Comparison of ENCODE assay signal across 10 cellular contexts in genomic region chr11:95512682-95513081, GRCh38.
DNase-seq lines count a peak whose midpoint lies in the region; ATAC-seq and TF ChIP-seq lines count a peak whose summit lies in the region.
"Had no signal": no experiment of that assay in that cellular context is flagged by ENCODE, and none has a peak within 500 bp of the region (broad histone marks: within the 10 kb centered on the region; RNA-seq: fewer than 3 reads in every experiment).

No MANE protein-coding gene starts in this region.

- H3K27ac ChIP-seq in mammary epithelial cell (ENCODE audit: insufficient read depth, low read depth, low read length): peak overlapping the region; percentile 91
- no peak overlapping the region for H3K27ac ChIP-seq in WERI-Rb-1

- H3K9me3 ChIP-seq in mammary epithelial cell (replicated peaks; ENCODE audit: insufficient read depth, low read length) (no peaks in the 10 kb centered on the region), WERI-Rb-1 (ENCODE audit: severe bottlenecking) (no peaks in the 10 kb centered on the region)

- peak overlapping the region; percentile 54 for H3K9ac ChIP-seq in mammary epithelial cell (ENCODE audit: insufficient read depth, low read length)

- TF ChIP-seq CTCF in mammary epithelial cell (conservative IDR thresholded peaks at IDR 0.05 in 1 of 2, IDR thresholded peaks at IDR 0.05 in 1 of 2; ENCODE audit: extremely low read depth in 1 of 2, insufficient read depth in 1 of 2, low read depth in 1 of 2, low read length in 2 of 2) (no peak), WERI-Rb-1 (IDR thresholded peaks at IDR 0.05; ENCODE audit: low read depth, low read length) (no peak)

- H3K27me3 ChIP-seq in mammary epithelial cell (ENCODE audit: insufficient read depth, low read length): no peaks in the 10 kb centered on the region
- no peaks in the 10 kb centered on the region for H3K27me3 ChIP-seq in WERI-Rb-1 (ENCODE audit: insufficient read depth, low read depth, severe bottlenecking)

- in situ Hi-C loops in mammary epithelial cell (cut with MboI; ENCODE audit: low sequenced_read_pairs in 2 of 2): loop anchor here in 1 of 2 donors (10.0 kb wide), 1 partner anchor 288 kb away; no protein-coding TSS in a partner anchor

- H3K79me2 ChIP-seq in mammary epithelial cell (ENCODE audit: insufficient read depth, low read length): no peaks in the 10 kb centered on the region

- H4K20me1 ChIP-seq in mammary epithelial cell (ENCODE audit: insufficient read depth, low read length): no peaks in the 10 kb centered on the region

- peak; percentile 31 for ATAC-seq in left colon

- H3K4me3 ChIP-seq in mammary epithelial cell (replicated peaks in 1 of 3; ENCODE audit: insufficient read depth in 1 of 3, low read depth in 2 of 3, low read length in 3 of 3): no peak overlapping the region
- no peak overlapping the region for H3K4me3 ChIP-seq in WERI-Rb-1 (ENCODE audit: low read depth, low read length)

- H3K4me1 ChIP-seq in mammary epithelial cell (ENCODE audit: insufficient read depth, low read length): peaks cover 59% of the 10 kb centered on the region

- H3K4me2 ChIP-seq in mammary epithelial cell (ENCODE audit: insufficient read depth, low read depth, low read length): peak overlapping the region; percentile 62

- H2AFZ ChIP-seq in mammary epithelial cell (ENCODE audit: low read depth, low read length): peak overlapping the region; percentile 32

- CTCF ChIA-PET in mammary epithelial cell (lab: Charles Lee; ENCODE audit: low non-redundant PET): no interaction called here

- dilution Hi-C loops in mammary epithelial cell (cut with HindIII; ENCODE audit: low sequenced_read_pairs): no loop called here

- H3K36me3 ChIP-seq in mammary epithelial cell (ENCODE audit: insufficient read depth, low read length): no peaks in the 10 kb centered on the region
- H3K36me3 ChIP-seq in WERI-Rb-1: no peaks in the 10 kb centered on the region

- DNase-seq in HCEC 1CT: peak; percentile 94
- DNase-seq in mammary epithelial cell: peak; percentile 80
- DNase-seq in left colon: peak; percentile 10 to 42
- peak; percentile 92 for DNase-seq in stromal cell of bone marrow (ENCODE audit: low read depth)
- DNase-seq in activated effector memory CD4-positive, alpha-beta T cell treated with anti-CD3 and anti-CD28 coated beads, Interleukin-2, amount 50 U/mL, for 16 hours: no peak
- DNase-seq in DMS 273 treated with DMSO at 0.1 percent for 48 hours (lab: John Stamatoyannopoulos, UW): no peak
- DNase-seq in WERI-Rb-1: no peak
- no peak for DNase-seq in T-helper 2 cell
- DNase-seq: NCI-H2081; stimulated activated CD4-positive, alpha-beta T cell treated with anti-CD3 and anti-CD28 coated beads, Interleukin-12 subunit alpha, Interleukin-12 subunit beta, amount 100 ng/mL, for 4 hours had no signal

- no TSS peak for BruUV-seq in mammary epithelial cell (replicated peaks; lab: Mats Ljungman, UMichigan)

- WGBS in mammary epithelial cell (ENCODE audit: low coverage, missing lambda C conversion rate): 4% methylated on average over 4 of the region's 4 CpGs

- intact Hi-C loops in mammary epithelial cell (cut with micrococcal nuclease) (loop anchor here (1.0 to 2.0 kb wide), 2 partner anchors 9 to 192 kb away; no protein-coding TSS in a partner anchor), left colon (cut with DNase I, micrococcal nuclease) (no loop called here)

Comparison
In these comparisons a context has a peak if more than half of its experiments do, and no peak if none do; other contexts are left out.
1. DNase-seq: peak in HCEC 1CT (single experiment), mammary epithelial cell (single experiment), left colon (2 of 2) and stromal cell of bone marrow (single experiment); none in activated effector memory CD4-positive, alpha-beta T cell treated with anti-CD3 and anti-CD28 coated beads, Interleukin-2, amount 50 U/mL, for 16 hours (single experiment), DMS 273 treated with DMSO at 0.1 percent for 48 hours (single experiment), WERI-Rb-1 (single experiment) and T-helper 2 cell (0 of 5).